Comparison of ENCODE assay signal across 8 cellular contexts in the genomic region with DNA sequence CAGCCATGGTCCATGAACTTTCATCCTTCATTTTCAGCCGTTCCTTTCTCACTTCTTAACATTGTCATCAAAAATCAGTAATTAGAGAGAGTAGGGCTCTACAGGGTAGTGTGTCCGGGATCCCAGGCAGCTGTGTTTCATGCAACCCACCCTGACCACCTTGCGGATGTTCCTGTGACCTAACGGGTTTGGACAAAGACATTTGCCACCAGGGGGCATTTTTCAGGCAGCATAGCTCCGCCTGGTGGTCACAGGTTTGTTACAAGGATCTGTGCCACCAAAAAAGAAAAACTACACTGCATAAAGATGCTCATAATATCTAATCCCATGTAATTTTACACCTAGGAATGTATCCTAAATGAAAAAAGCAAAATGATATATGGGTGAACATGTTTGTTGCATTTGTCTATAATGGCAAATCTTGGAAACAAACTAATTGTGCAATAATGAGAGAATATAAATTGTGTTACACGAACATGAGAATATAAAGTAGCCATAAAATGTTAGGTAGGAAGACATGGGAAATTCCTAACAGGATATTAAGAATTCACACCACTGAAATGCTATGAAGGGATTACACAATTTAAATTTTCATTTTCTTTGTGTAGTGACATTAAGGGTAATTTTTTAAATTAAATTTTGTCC.
DNase-seq lines count a peak whose midpoint lies in the region; ATAC-seq and TF ChIP-seq lines count a peak whose summit lies in the region.

No MANE protein-coding gene starts in this region.

- H4K20me1 ChIP-seq in OCI-LY1 (ENCODE audit: insufficient read depth, low read length): no peaks in the 10 kb centered on the region

- no peaks in the 10 kb centered on the region for H3F3A ChIP-seq in OCI-LY1 (ENCODE audit: insufficient read depth, low read length)

- no peaks in the 10 kb centered on the region for H3K79me2 ChIP-seq in OCI-LY1 (ENCODE audit: insufficient read depth, low read length)

- H3K36me3 ChIP-seq in OCI-LY1 (ENCODE audit: insufficient read depth, low read length): no peaks in the 10 kb centered on the region

- H3K9me3 Mint-ChIP-seq in activated T-helper 2 cell treated with anti-CD3 and anti-CD28 coated beads, Interferon-gamma antibody, Interleukin-2, Interleukin-4, amounts not matched to agents 10 μg/mL and 5 μg/mL and 100 μg/mL, durations not matched to agents 14 hours and 24 hours and 36 hours: no peaks in the 10 kb centered on the region

- no peak overlapping the region for H2AFZ ChIP-seq in OCI-LY1 (ENCODE audit: low read length)

- H3K9ac ChIP-seq in OCI-LY1 (ENCODE audit: low read length): no peak overlapping the region

- ATAC-seq in left cardiac atrium (peak; percentile 27 to 34), HG03196 (IDR thresholded peaks at IDR 0.05; ENCODE audit: unreplicated experiment) (no peak)

- H3K4me3 Mint-ChIP-seq in activated T-helper 2 cell treated with anti-CD3 and anti-CD28 coated beads, Interferon-gamma antibody, Interleukin-2, Interleukin-4, amounts not matched to agents 10 μg/mL and 5 μg/mL and 100 μg/mL, durations not matched to agents 14 hours and 24 hours and 36 hours (ENCODE audit: low read depth): no peak overlapping the region

- peak; percentile 71 for DNase-seq in DMS 273 (lab: John Stamatoyannopoulos, UW; ENCODE audit: unreplicated experiment)
- DNase-seq in HEK293T (ENCODE audit: extremely low spot score): peak; percentile 68
- DNase-seq in activated T-helper 2 cell treated with anti-CD3 and anti-CD28 coated beads, Interferon-gamma antibody, Interleukin-2, Interleukin-4, amounts not matched to agents 10 μg/mL and 5 μg/mL and 100 μg/mL, durations not matched to agents 14 hours and 24 hours and 36 hours (ENCODE audit: low spot score): peak; percentile 19
- DNase-seq in left cardiac atrium: no peak
- DNase-seq in stimulated activated CD4-positive, alpha-beta T cell treated with anti-CD3 and anti-CD28 coated beads, Interleukin-15, amount 100 ng/mL, for 48 hours (ENCODE audit: low read depth in 2 of 2): peak; percentile 22 to 34
- DNase-seq in DMS79 (lab: John Stamatoyannopoulos, UW): no peak

- H3K4me1 ChIP-seq in OCI-LY1 (ENCODE audit: insufficient read depth, low read length, severe bottlenecking): no peaks in the 10 kb centered on the region

- TF ChIP-seq CTCF in OCI-LY1 (IDR thresholded peaks at IDR 0.05; ENCODE audit: low read length): peak; percentile 99

- peaks cover 1% of the 10 kb centered on the region for H3K4me1 Mint-ChIP-seq in activated T-helper 2 cell treated with anti-CD3 and anti-CD28 coated beads, Interferon-gamma antibody, Interleukin-2, Interleukin-4, amounts not matched to agents 10 μg/mL and 5 μg/mL and 100 μg/mL, durations not matched to agents 14 hours and 24 hours and 36 hours (ENCODE audit: low read depth)

- peaks cover 16% of the 10 kb centered on the region for H3K27me3 Mint-ChIP-seq in activated T-helper 2 cell treated with anti-CD3 and anti-CD28 coated beads, Interferon-gamma antibody, Interleukin-2, Interleukin-4, amounts not matched to agents 10 μg/mL and 5 μg/mL and 100 μg/mL, durations not matched to agents 14 hours and 24 hours and 36 hours (ENCODE audit: low read depth)

- no peaks in the 10 kb centered on the region for H3K9me3 ChIP-seq in OCI-LY1 (ENCODE audit: low read length)

- no peaks in the 10 kb centered on the region for H3K9me2 ChIP-seq in OCI-LY1 (ENCODE audit: low read depth, low read length)

- no peaks in the 10 kb centered on the region for H3K27me3 ChIP-seq in OCI-LY1 (ENCODE audit: insufficient read depth, low read length)

- POLR2A ChIA-PET in HEK293T (lab: Yijun Ruan, JAX): no interaction called here

- intact Hi-C loops in activated T-helper 2 cell treated with anti-CD3 and anti-CD28 coated beads, Interferon-gamma antibody, Interleukin-2, Interleukin-4, amounts not matched to agents 10 μg/mL and 5 μg/mL and 100 μg/mL, durations not matched to agents 14 hours and 24 hours and 36 hours (cut with micrococcal nuclease): loop anchor here (10.0 kb wide), 1 partner anchor 232 kb away; no protein-coding TSS in a partner anchor
- intact Hi-C loops in left cardiac atrium (cut with DNase I): no loop called here

- H3K27ac Mint-ChIP-seq in activated T-helper 2 cell treated with anti-CD3 and anti-CD28 coated beads, Interferon-gamma antibody, Interleukin-2, Interleukin-4, amounts not matched to agents 10 μg/mL and 5 μg/mL and 100 μg/mL, durations not matched to agents 14 hours and 24 hours and 36 hours: no peak overlapping the region

- H3K4me2 ChIP-seq in OCI-LY1 (ENCODE audit: low read length): no peak overlapping the region

- H3K36me3 Mint-ChIP-seq in activated T-helper 2 cell treated with anti-CD3 and anti-CD28 coated beads, Interferon-gamma antibody, Interleukin-2, Interleukin-4, amounts not matched to agents 10 μg/mL and 5 μg/mL and 100 μg/mL, durations not matched to agents 14 hours and 24 hours and 36 hours (ENCODE audit: low read depth): no peaks in the 10 kb centered on the region

- CTCF ChIA-PET in HEK293T (lab: Yijun Ruan, JAX): interaction anchor here (0.5 to 1.6 kb wide), 6 partner anchors 11 to 269 kb away, joined by 3 to 7 read pairs (median 3); no protein-coding TSS in a partner anchor

- no peak overlapping the region for H3K27ac ChIP-seq in OCI-LY1 (ENCODE audit: low read depth, low read length, poor library complexity, severe bottlenecking)

- no peak overlapping the region for H3K4me3 ChIP-seq in OCI-LY1 (ENCODE audit: low read depth, low read length, poor library complexity, severe bottlenecking)

TF ChIP-seq in HEK293T, 16 proteins besides CTCF, POLR2A, EP300 and RAD21:
- TF ChIP-seq ZNF384 (IDR thresholded peaks at IDR 0.05) (no peak), ELF4 (IDR thresholded peaks at IDR 0.05) (no peak), L3MBTL2 (conservative IDR thresholded peaks at IDR 0.05) (no peak), LEF1 (IDR thresholded peaks at IDR 0.05; ENCODE audit: borderline replicate concordance) (no peak), HDGF (IDR thresholded peaks at IDR 0.05; ENCODE audit: borderline replicate concordance) (no peak), SP1 (IDR thresholded peaks at IDR 0.05) (no peak), TARDBP (IDR thresholded peaks at IDR 0.05) (no peak), FOXM1 (IDR thresholded peaks at IDR 0.05; ENCODE audit: borderline replicate concordance) (no peak), NFRKB (IDR thresholded peaks at IDR 0.05) (no peak), ARNT (IDR thresholded peaks at IDR 0.05) (no peak), BHLHE40 (IDR thresholded peaks at IDR 0.05; ENCODE audit: borderline replicate concordance) (no peak), SUZ12 (IDR thresholded peaks at IDR 0.05) (no peak), CTBP1 (IDR thresholded peaks at IDR 0.05; ENCODE audit: borderline replicate concordance) (no peak), FOXK2 (IDR thresholded peaks at IDR 0.05) (no peak), FOXA1 (IDR thresholded peaks at IDR 0.05) (no peak)
- TF ChIP-seq, protein P1, sequence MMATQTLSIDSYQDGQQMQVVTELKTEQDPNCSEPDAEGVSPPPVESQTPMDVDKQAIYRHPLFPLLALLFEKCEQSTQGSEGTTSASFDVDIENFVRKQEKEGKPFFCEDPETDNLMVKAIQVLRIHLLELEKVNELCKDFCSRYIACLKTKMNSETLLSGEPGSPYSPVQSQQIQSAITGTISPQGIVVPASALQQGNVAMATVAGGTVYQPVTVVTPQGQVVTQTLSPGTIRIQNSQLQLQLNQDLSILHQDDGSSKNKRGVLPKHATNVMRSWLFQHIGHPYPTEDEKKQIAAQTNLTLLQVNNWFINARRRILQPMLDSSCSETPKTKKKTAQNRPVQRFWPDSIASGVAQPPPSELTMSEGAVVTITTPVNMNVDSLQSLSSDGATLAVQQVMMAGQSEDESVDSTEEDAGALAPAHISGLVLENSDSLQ (IDR thresholded peaks at IDR 0.05): no peak

Comparison
In these comparisons a context has a peak if more than half of its experiments do, and no peak if none do; other contexts are left out.
1. DNase-seq: peak in DMS 273 (single experiment), HEK293T (single experiment), activated T-helper 2 cell treated with anti-CD3 and anti-CD28 coated beads, Interferon-gamma antibody, Interleukin-2, Interleukin-4, amounts not matched to agents 10 μg/mL and 5 μg/mL and 100 μg/mL, durations not matched to agents 14 hours and 24 hours and 36 hours (single experiment) and stimulated activated CD4-positive, alpha-beta T cell treated with anti-CD3 and anti-CD28 coated beads, Interleukin-15, amount 100 ng/mL, for 48 hours (2 of 2); none in left cardiac atrium (single experiment) and DMS79 (single experiment).